In genomic region chr22:37243402-37244113, GRCh38 we compare ENCODE assay signal across 8 cellular contexts. TPM values are rescaled to one million over a fixed set of nuclear protein-coding genes. Genes with fewer than 3 reads are reported as not detected.
DNase-seq lines count a peak whose midpoint lies in the region; ATAC-seq, FAIRE-seq and TF ChIP-seq lines count a peak whose summit lies in the region.

No MANE protein-coding gene starts in this region.

- H3K27ac Mint-ChIP-seq in astrocyte (ENCODE audit: unreplicated experiment) (no peak overlapping the region), naive B cell (peak overlapping the region; percentile 96 to 99 (median 99))

- DNase-seq in GM12864 (ENCODE audit: low read depth) (no peak), astrocyte (ENCODE audit: low read depth) (no peak), naive B cell (no peak), NCI-H446 treated with DMSO at 0.1 percent for 48 hours (lab: John Stamatoyannopoulos, UW) (no peak), NCI-H2227 (lab: John Stamatoyannopoulos, UW; ENCODE audit: unreplicated experiment) (no peak), SHP77 treated with DMSO at 0.1 percent for 48 hours (lab: John Stamatoyannopoulos, UW) (no peak)

- peaks cover 26% of the 10 kb centered on the region for H3K4me1 ChIP-seq in astrocyte (ENCODE audit: insufficient read depth, low read length)

- no peaks in the 10 kb centered on the region for H3K79me2 ChIP-seq in astrocyte (ENCODE audit: insufficient read depth, low read length)

- H3K4me3 Mint-ChIP-seq in astrocyte (ENCODE audit: unreplicated experiment) (no peak overlapping the region), naive B cell (peak overlapping the region; percentile 76 to 96 (median 91))

- no peaks in the 10 kb centered on the region for H3K36me3 Mint-ChIP-seq in astrocyte (ENCODE audit: low read depth, unreplicated experiment)
- peaks cover 7 to 8% of the 10 kb centered on the region in 2 donors for H3K36me3 Mint-ChIP-seq in naive B cell

- no peaks in the 10 kb centered on the region for H4K20me1 ChIP-seq in astrocyte (ENCODE audit: insufficient read depth, low read length)

- ATAC-seq in HG02981 (IDR thresholded peaks at IDR 0.05; ENCODE audit: unreplicated experiment): peak; percentile 4
- ATAC-seq in naive B cell (ENCODE audit: low read depth in 2 of 2): peak; percentile 1 to 6
- no peak for ATAC-seq in GM19351 (IDR thresholded peaks at IDR 0.05; ENCODE audit: unreplicated experiment)

- peak overlapping the region; percentile 88 for H2AFZ ChIP-seq in astrocyte (ENCODE audit: low read depth, low read length)

- FAIRE-seq in astrocyte (lab: Jason Lieb, UNC): no peak

- H3K27ac ChIP-seq in astrocyte (ENCODE audit: low read depth, low read length): no peak overlapping the region

- peaks cover 7% of the 10 kb centered on the region for H3K4me1 Mint-ChIP-seq in astrocyte (ENCODE audit: low read depth, unreplicated experiment)
- H3K4me1 Mint-ChIP-seq in naive B cell: peaks cover 62 to 81% (median 66%) of the 10 kb centered on the region in 3 donors

- no peaks in the 10 kb centered on the region for H3K9me3 ChIP-seq in astrocyte (ENCODE audit: insufficient read depth, low read depth, low read length)

- peak overlapping the region; percentile 98 for H3K4me3 ChIP-seq in GM12864 (ENCODE audit: low read depth, low read length)
- H3K4me3 ChIP-seq in astrocyte (ENCODE audit: insufficient read depth, low read depth, low read length): peak overlapping the region; percentile 50

- H3K27me3 Mint-ChIP-seq in astrocyte (ENCODE audit: low read depth, unreplicated experiment) (peaks cover 15% of the 10 kb centered on the region), naive B cell (no peaks in the 10 kb centered on the region)

- H3K27me3 ChIP-seq in astrocyte (ENCODE audit: insufficient read depth, low read length): no peaks in the 10 kb centered on the region

- no peaks in the 10 kb centered on the region for H3K36me3 ChIP-seq in astrocyte (ENCODE audit: insufficient read depth, low read length)

- H3K9ac ChIP-seq in astrocyte (ENCODE audit: low read length): peak overlapping the region; percentile 48

- TF ChIP-seq CTCF in GM12864 (IDR thresholded peaks at IDR 0.05; ENCODE audit: low read depth, low read length, missing control alignments) (no peak), astrocyte (IDR thresholded peaks at IDR 0.05; ENCODE audit: insufficient read depth, low read depth, low read length) (no peak)

- H3K9me3 Mint-ChIP-seq in astrocyte (ENCODE audit: unreplicated experiment) (no peaks in the 10 kb centered on the region), naive B cell (no peaks in the 10 kb centered on the region)

- peak overlapping the region; percentile 86 for H3K4me2 ChIP-seq in astrocyte (ENCODE audit: low read length)

RNA-seq across cellular contexts. Expression of gene RAC2, which starts 0.5 kb away (rescaled TPM):
- total RNA-seq in astrocyte: 0.61 and 0.65 TPM in 2 replicates
- polyA plus RNA-seq in naive B cell (ENCODE audit: low read depth in 6 of 6): 100 to 1,000 TPM; 671 to 842 (median 780) TPM

RNA-seq across cellular contexts. Expression of gene SSTR3, which starts 31.3 kb away (rescaled TPM):
- total RNA-seq in astrocyte: 0.07 TPM in 1 of 2 replicates, not detected in the other
- polyA plus RNA-seq in naive B cell (ENCODE audit: low read depth in 6 of 6): under 1 TPM in 5 of 6 donors, not detected in 1; 0.08 to 0.63 (median 0.45) TPM

RNA-seq across cellular contexts. Expression of gene CYTH4, which starts 38.8 kb away (rescaled TPM):
- not detected in 2 replicates for total RNA-seq in astrocyte
- 10 to 100 TPM; 29.3 to 74.9 (median 46.1) TPM for polyA plus RNA-seq in naive B cell (ENCODE audit: low read depth in 6 of 6)

RNA-seq across cellular contexts. Expression of gene C1QTNF6, which starts 55.5 kb away (rescaled TPM):
- total RNA-seq in astrocyte: 6.0 and 8.4 TPM in 2 replicates
- polyA plus RNA-seq in naive B cell (ENCODE audit: low read depth in 6 of 6): 1 to 10 TPM in 5 of 6 donors, not detected in 1; 1.1 to 2.0 (median 1.5) TPM
